Comparison of ENCODE assay signal across 8 cellular contexts in the genomic region with DNA sequence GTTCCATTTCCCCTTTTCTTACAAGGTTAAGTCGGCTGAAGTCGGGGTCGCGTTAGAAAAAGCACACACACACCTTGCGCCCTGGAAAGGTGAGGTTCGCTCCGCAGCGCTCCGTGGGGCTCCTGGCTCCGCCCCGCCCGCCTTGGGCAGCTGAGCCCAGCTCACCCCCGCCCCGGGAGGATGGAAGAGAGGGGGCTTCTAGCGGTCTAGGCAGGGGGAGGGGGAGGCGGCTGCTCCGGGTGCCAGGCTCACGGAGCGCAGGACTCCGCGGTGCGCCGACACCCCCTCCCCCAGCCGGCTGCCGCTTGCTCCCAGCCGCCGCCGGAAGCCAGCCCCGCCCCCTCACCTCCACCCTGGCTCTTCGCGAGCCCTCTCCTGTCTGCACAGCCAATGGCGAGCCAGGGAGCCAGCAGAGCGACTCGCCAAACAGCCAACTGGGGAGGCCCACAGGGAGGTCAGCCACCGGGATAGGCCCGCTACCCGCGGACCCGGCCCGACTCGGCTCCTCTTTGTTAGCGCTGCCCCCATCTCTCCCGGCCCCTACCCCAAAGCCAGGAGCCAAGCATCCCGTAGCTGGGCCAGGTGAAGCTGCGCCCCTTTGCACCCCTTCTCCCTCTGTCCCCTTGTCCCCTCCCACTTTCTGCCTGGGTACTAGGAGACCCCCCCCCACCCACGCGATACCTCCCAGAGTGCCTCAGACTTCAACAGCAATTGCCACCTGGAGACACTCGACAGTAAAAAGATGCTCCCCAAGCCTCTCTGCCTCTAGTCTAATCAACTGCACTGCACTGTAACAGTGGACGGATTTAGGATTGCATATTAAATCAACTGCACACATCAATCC. TPM values are rescaled to one million over a fixed set of nuclear protein-coding genes. Genes with fewer than 3 reads are reported as not detected.
DNase-seq lines count a peak whose midpoint lies in the region; ATAC-seq, FAIRE-seq and TF ChIP-seq lines count a peak whose summit lies in the region.

No MANE protein-coding gene starts in this region.

- H3K9me3 ChIP-seq in right atrium auricular region (no peaks in the 10 kb centered on the region), psoas muscle (no peaks in the 10 kb centered on the region)

- peak overlapping the region; percentile 78 to 92 for H3K4me3 ChIP-seq in right atrium auricular region
- peak overlapping the region; percentile 91 for H3K4me3 ChIP-seq in psoas muscle

- no peak for TF ChIP-seq CTCF in GM13977 (IDR thresholded peaks at IDR 0.05; ENCODE audit: extremely low read depth, insufficient read depth, missing control alignments)
- no peak for TF ChIP-seq CTCF in right atrium auricular region (IDR thresholded peaks at IDR 0.05)
- no peak for TF ChIP-seq CTCF in psoas muscle (IDR thresholded peaks at IDR 0.05)

- ATAC-seq in HG02870 (IDR thresholded peaks at IDR 0.05; ENCODE audit: unreplicated experiment) (peak; percentile 97), psoas muscle (peak; percentile 90 to 99 (median 95))

- peaks cover 0 to 36% of the 10 kb centered on the region in 2 donors for H3K4me1 ChIP-seq in right atrium auricular region
- H3K4me1 ChIP-seq in psoas muscle = peaks cover 41% of the 10 kb centered on the region

- H3K27me3 ChIP-seq in right atrium auricular region = no peaks in the 10 kb centered on the region
- H3K27me3 ChIP-seq in psoas muscle (ENCODE audit: insufficient read depth in 3 of 3, low read length in 2 of 3) = no peaks in the 10 kb centered on the region

- peak; percentile 66 for FAIRE-seq in urothelium cell line (lab: Jason Lieb, UNC)

- in situ Hi-C loops in GM13977 (cut with MboI; ENCODE audit: low pct_unique_long_range_greater_than_20kb, low sequenced_read_pairs, unreplicated experiment) = no loop called here

- H3K36me3 ChIP-seq in right atrium auricular region = no peaks in the 10 kb centered on the region
- no peaks in the 10 kb centered on the region for H3K36me3 ChIP-seq in psoas muscle (ENCODE audit: insufficient read depth in 1 of 2, low read depth in 1 of 2)

- WGBS in psoas muscle, 3 donors = 0 to 1% (median 0%) methylated on average over 27 to 49 of the region's 49 CpGs

- DNase-seq in GM13977 (ENCODE audit: low spot score) = peak; percentile 99
- peak; percentile 98 for DNase-seq in NCI-H146 (lab: John Stamatoyannopoulos, UW)
- peak; percentile 95 to 97 (median 95) for DNase-seq in T-helper 1 cell
- peak; percentile 97 for DNase-seq in right atrium auricular region (ENCODE audit: low spot score)
- peak; percentile 98 to 99 for DNase-seq in psoas muscle
- DNase-seq in urothelium cell line (ENCODE audit: low spot score) = peak; percentile 99

- intact Hi-C loops in psoas muscle (cut with DNase I) = loop anchor here in 1 of 2 donors (5.0 kb wide), 1 partner anchor 45 kb away; the partner anchor contains the start of gene ERAL1

- peak overlapping the region; percentile 92 for H3K27ac ChIP-seq in angular gyrus (ENCODE audit: low read depth, low read length)
- peak overlapping the region; percentile 83 to 91 for H3K27ac ChIP-seq in right atrium auricular region
- H3K27ac ChIP-seq in psoas muscle = peak overlapping the region; percentile 91

RNA-seq across cellular contexts. Expression of gene FAM222B, which starts 30.2 kb away (rescaled TPM):
- total RNA-seq in right atrium auricular region (10 to 100 TPM; 26.5 to 30.0 TPM), psoas muscle (10 to 100 TPM; 25.3 to 52.9 (median 36.0) TPM)
- 10 to 100 TPM; 22.4 to 66.2 (median 32.2) TPM for polyA plus RNA-seq in psoas muscle

RNA-seq across cellular contexts. Expression of gene ERAL1, which starts 42.5 kb away (rescaled TPM):
- total RNA-seq in right atrium auricular region = 10 to 100 TPM; 32.0 to 51.4 TPM
- 10 to 100 TPM; 38.3 to 45.6 (median 43.4) TPM for total RNA-seq in psoas muscle
- polyA plus RNA-seq in psoas muscle = 10 to 100 TPM; 41.0 to 98.5 (median 58.8) TPM

Comparison
In these comparisons a context has a peak if more than half of its experiments do, and no peak if none do; other contexts are left out.
1. Peak in every context shown above with its lines: DNase-seq, ATAC-seq, H3K4me3 ChIP-seq and H3K27ac ChIP-seq.